In the genomic region with DNA sequence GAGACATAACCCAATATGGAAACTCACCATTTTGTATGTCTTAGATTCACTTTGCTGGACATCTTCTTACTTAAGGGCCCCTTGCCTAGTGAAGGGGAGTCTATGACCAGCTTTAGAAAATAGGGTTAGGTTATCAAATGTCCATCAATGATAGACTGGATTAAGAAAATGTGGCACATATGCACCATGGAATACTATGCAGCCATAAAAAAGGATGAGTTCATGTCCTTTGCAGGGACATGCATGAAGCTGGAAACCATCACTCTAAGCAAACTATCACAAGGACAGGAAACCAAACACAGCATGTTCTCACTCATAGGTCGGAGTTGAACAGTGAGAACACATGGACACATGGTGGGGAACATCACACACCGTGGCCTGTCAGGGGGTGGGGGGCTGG, we compare ENCODE assay signal across 4 cellular contexts.
A peak's percentile ranks its signal among the peaks of the same experiment; 100 is the strongest.
TF ChIP-seq lines count a peak whose summit lies in the region.

No MANE protein-coding gene starts in this region.

TF ChIP-seq in HEK293, 187 proteins besides CTCF, POLR2A, EP300 and RAD21:
- peak; percentile 93 for TF ChIP-seq ZNF146 (tag by site-specific recombination; IDR thresholded peaks at IDR 0.05)

TF ChIP-seq in K562, 482 proteins besides CTCF, POLR2A, EP300 and RAD21:
- peak; percentile 53 for TF ChIP-seq RBM25 (IDR thresholded peaks at IDR 0.05; ENCODE audit: low read depth, low read length, severe bottlenecking)
- TF ChIP-seq KDM1A (IDR thresholded peaks at IDR 0.05) = 0 out of 4 replicates have a peak, but pooled peaks of 1 of the 2 experiments have one; percentile 25
- peak; percentile 93 for TF ChIP-seq ZNF146 (CRISPR knock-in tag; IDR thresholded peaks at IDR 0.05; ENCODE audit: unreplicated experiment)
- TF ChIP-seq BCOR (IDR thresholded peaks at IDR 0.05) = 0 out of 2 replicates have a peak, but pooled peaks have one; percentile 32

TF ChIP-seq in H1, 55 proteins besides CTCF, POLR2A, EP300 and RAD21:
- TF ChIP-seq KDM1A (IDR thresholded peaks at IDR 0.05; ENCODE audit: borderline replicate concordance, low read length) = 0 out of 2 replicates have a peak, but pooled peaks have one; percentile 36

TF ChIP-seq in HepG2, 621 proteins besides CTCF, POLR2A, EP300 and RAD21:
- peak; percentile 36; the same call in 1 of the 2 replicates for TF ChIP-seq ZMYM3 (CRISPR knock-in tag; IDR thresholded peaks at IDR 0.05)
TF ChIP-seq in HepG2: peak in this region for 1; not testable (repeated sequence) for 620.
